21 cellular contexts compared by ENCODE assay signal in the genomic region with DNA sequence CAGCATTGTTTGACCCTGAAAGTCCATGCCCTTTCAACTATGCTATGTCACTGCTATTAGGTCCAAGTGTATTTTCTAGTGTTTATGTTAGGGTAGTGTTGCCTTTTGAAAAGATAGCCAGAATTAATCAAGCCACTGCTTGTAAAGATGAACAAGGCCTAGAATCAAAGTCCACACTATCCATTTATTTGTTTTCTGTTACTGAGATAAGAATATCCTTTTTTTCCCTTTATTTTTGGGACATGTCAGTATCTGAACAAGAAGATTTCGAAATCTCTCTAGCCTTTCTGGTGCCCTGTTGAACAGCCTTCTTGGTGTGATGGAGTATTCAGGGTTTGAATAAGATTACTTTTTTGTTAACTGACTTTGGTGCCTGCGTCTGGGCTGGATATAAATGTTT. TPM values are rescaled to one million over a fixed set of nuclear protein-coding genes. Genes with fewer than 3 reads are reported as not detected.
DNase-seq lines count a peak whose midpoint lies in the region; ATAC-seq and TF ChIP-seq lines count a peak whose summit lies in the region.
"Had no signal": no experiment of that assay in that cellular context is flagged by ENCODE, and none has a peak within 500 bp of the region (broad histone marks: within the 10 kb centered on the region; RNA-seq: fewer than 3 reads in every experiment).

No MANE protein-coding gene starts in this region.

- peaks cover 31% of the 10 kb centered on the region for H3K4me1 Mint-ChIP-seq in activated CD8-positive, alpha-beta T cell treated with anti-CD3 and anti-CD28 coated beads for 36 hours (ENCODE audit: low read depth)
- peaks cover 10% of the 10 kb centered on the region for H3K4me1 Mint-ChIP-seq in activated CD8-positive, alpha-beta T cell treated with anti-CD3 and anti-CD28 coated beads, Interleukin-2, amount 10 ng/mL, durations not matched to agents 7 days and 5 days (ENCODE audit: low read depth)
- H3K4me1 Mint-ChIP-seq in WTC11 (no peaks in the 10 kb centered on the region), endothelial cell (ENCODE audit: unreplicated experiment) (peaks cover 8% of the 10 kb centered on the region)
- peaks cover 17% of the 10 kb centered on the region for H3K4me1 Mint-ChIP-seq in activated T-helper 2 cell treated with anti-CD3 and anti-CD28 coated beads, Interferon-gamma antibody, Interleukin-2, Interleukin-4, amounts not matched to agents 10 μg/mL and 5 μg/mL and 100 μg/mL, durations not matched to agents 14 hours and 24 hours and 36 hours (ENCODE audit: low read depth)
- H3K4me1 Mint-ChIP-seq: H9 had no signal

- intact Hi-C loops in activated CD8-positive, alpha-beta T cell treated with anti-CD3 and anti-CD28 coated beads for 36 hours (cut with micrococcal nuclease), result no loop called here
- intact Hi-C loops in activated T-helper 2 cell treated with anti-CD3 and anti-CD28 coated beads, Interferon-gamma antibody, Interleukin-2, Interleukin-4, amounts not matched to agents 10 μg/mL and 5 μg/mL and 100 μg/mL, durations not matched to agents 14 hours and 24 hours and 36 hours (cut with micrococcal nuclease), result no loop called here

- H3K9me3 Mint-ChIP-seq in activated CD8-positive, alpha-beta T cell treated with anti-CD3 and anti-CD28 coated beads for 36 hours, result no peaks in the 10 kb centered on the region
- no peaks in the 10 kb centered on the region for H3K9me3 Mint-ChIP-seq in activated CD8-positive, alpha-beta T cell treated with anti-CD3 and anti-CD28 coated beads, Interleukin-2, amount 10 ng/mL, durations not matched to agents 7 days and 5 days (ENCODE audit: insufficient read depth)
- H3K9me3 Mint-ChIP-seq in WTC11 (no peaks in the 10 kb centered on the region), endothelial cell (ENCODE audit: unreplicated experiment) (no peaks in the 10 kb centered on the region)
- H3K9me3 Mint-ChIP-seq in activated T-helper 2 cell treated with anti-CD3 and anti-CD28 coated beads, Interferon-gamma antibody, Interleukin-2, Interleukin-4, amounts not matched to agents 10 μg/mL and 5 μg/mL and 100 μg/mL, durations not matched to agents 14 hours and 24 hours and 36 hours, result no peaks in the 10 kb centered on the region
- H3K9me3 Mint-ChIP-seq: H9 had no signal

- H3K36me3 ChIP-seq in subcutaneous abdominal adipose tissue (ENCODE audit: control insufficient read depth in 5 of 5, insufficient read depth in 5 of 5, low read length in 5 of 5), result peaks cover 60 to 86% (median 82%) of the 10 kb centered on the region in 5 donors

- H3K4me3 ChIP-seq in subcutaneous abdominal adipose tissue (ENCODE audit: low read depth in 1 of 5, low read length in 5 of 5), result no peak overlapping the region

- H3K27ac Mint-ChIP-seq in activated CD8-positive, alpha-beta T cell treated with anti-CD3 and anti-CD28 coated beads for 36 hours, result peak overlapping the region; percentile 59
- no peak overlapping the region for H3K27ac Mint-ChIP-seq in activated CD8-positive, alpha-beta T cell treated with anti-CD3 and anti-CD28 coated beads, Interleukin-2, amount 10 ng/mL, durations not matched to agents 7 days and 5 days
- H3K27ac Mint-ChIP-seq in WTC11, result peak overlapping the region; percentile 69; the same call in 1 of the 2 replicates
- H3K27ac Mint-ChIP-seq in endothelial cell (ENCODE audit: unreplicated experiment), result peak overlapping the region; percentile 14
- no peak overlapping the region for H3K27ac Mint-ChIP-seq in activated T-helper 2 cell treated with anti-CD3 and anti-CD28 coated beads, Interferon-gamma antibody, Interleukin-2, Interleukin-4, amounts not matched to agents 10 μg/mL and 5 μg/mL and 100 μg/mL, durations not matched to agents 14 hours and 24 hours and 36 hours

- no peaks in the 10 kb centered on the region for H3K27me3 Mint-ChIP-seq in activated CD8-positive, alpha-beta T cell treated with anti-CD3 and anti-CD28 coated beads for 36 hours
- H3K27me3 Mint-ChIP-seq in activated CD8-positive, alpha-beta T cell treated with anti-CD3 and anti-CD28 coated beads, Interleukin-2, amount 10 ng/mL, durations not matched to agents 7 days and 5 days (ENCODE audit: low read depth), result no peaks in the 10 kb centered on the region
- H3K27me3 Mint-ChIP-seq in WTC11 (ENCODE audit: low read depth), result no peaks in the 10 kb centered on the region
- peaks cover 8% of the 10 kb centered on the region for H3K27me3 Mint-ChIP-seq in endothelial cell (ENCODE audit: unreplicated experiment)
- H3K27me3 Mint-ChIP-seq in activated T-helper 2 cell treated with anti-CD3 and anti-CD28 coated beads, Interferon-gamma antibody, Interleukin-2, Interleukin-4, amounts not matched to agents 10 μg/mL and 5 μg/mL and 100 μg/mL, durations not matched to agents 14 hours and 24 hours and 36 hours (ENCODE audit: low read depth), result no peaks in the 10 kb centered on the region

- H3K27me3 ChIP-seq in subcutaneous abdominal adipose tissue (ENCODE audit: control insufficient read depth in 5 of 5, insufficient read depth in 4 of 5, low read length in 5 of 5), result no peaks in the 10 kb centered on the region

- peaks cover 60% of the 10 kb centered on the region for H3K36me3 Mint-ChIP-seq in activated CD8-positive, alpha-beta T cell treated with anti-CD3 and anti-CD28 coated beads for 36 hours (ENCODE audit: low read depth)
- peaks cover 78% of the 10 kb centered on the region for H3K36me3 Mint-ChIP-seq in activated CD8-positive, alpha-beta T cell treated with anti-CD3 and anti-CD28 coated beads, Interleukin-2, amount 10 ng/mL, durations not matched to agents 7 days and 5 days (ENCODE audit: low read depth)
- peaks cover 88% of the 10 kb centered on the region for H3K36me3 Mint-ChIP-seq in WTC11
- H3K36me3 Mint-ChIP-seq in endothelial cell (ENCODE audit: low read depth, unreplicated experiment), result peaks cover 56% of the 10 kb centered on the region
- peaks cover 85% of the 10 kb centered on the region for H3K36me3 Mint-ChIP-seq in activated T-helper 2 cell treated with anti-CD3 and anti-CD28 coated beads, Interferon-gamma antibody, Interleukin-2, Interleukin-4, amounts not matched to agents 10 μg/mL and 5 μg/mL and 100 μg/mL, durations not matched to agents 14 hours and 24 hours and 36 hours (ENCODE audit: low read depth)

- H3K9me3 ChIP-seq in subcutaneous abdominal adipose tissue (ENCODE audit: control insufficient read depth in 5 of 5, low read length in 5 of 5), result no peaks in the 10 kb centered on the region

- POLR2A ChIA-PET in activated CD8-positive, alpha-beta T cell treated with anti-CD3 and anti-CD28 coated beads for 36 hours (lab: Charles Lee), result no interaction called here
- POLR2A ChIA-PET in activated CD8-positive, alpha-beta T cell treated with anti-CD3 and anti-CD28 coated beads, Interleukin-2, amount 10 ng/mL, durations not matched to agents 7 days and 5 days (lab: Charles Lee), result no interaction called here
- POLR2A ChIA-PET in WTC11 (lab: Charles Lee), result no interaction called here

- no peak for TF ChIP-seq CTCF in activated CD8-positive, alpha-beta T cell treated with anti-CD3 and anti-CD28 coated beads for 36 hours (IDR thresholded peaks at IDR 0.05)
- no peak for TF ChIP-seq CTCF in WTC11 (IDR thresholded peaks at IDR 0.05)
- no peak for TF ChIP-seq CTCF in endothelial cell (IDR thresholded peaks at IDR 0.05; ENCODE audit: unreplicated experiment)
- no peak for TF ChIP-seq CTCF in GM20000 (IDR thresholded peaks at IDR 0.05; ENCODE audit: extremely low read depth, missing control alignments)

- no peak for DNase-seq in activated CD8-positive, alpha-beta T cell treated with anti-CD3 and anti-CD28 coated beads for 36 hours
- no peak for DNase-seq in activated CD8-positive, alpha-beta T cell treated with anti-CD3 and anti-CD28 coated beads, Interleukin-2, amount 10 ng/mL, durations not matched to agents 7 days and 5 days
- no peak for DNase-seq in WTC11 (ENCODE audit: low spot score)
- no peak for DNase-seq in endothelial cell (ENCODE audit: low spot score)
- no peak for DNase-seq in putamen (ENCODE audit: low spot score)
- no peak for DNase-seq in activated T-helper 2 cell treated with anti-CD3 and anti-CD28 coated beads, Interferon-gamma antibody, Interleukin-2, Interleukin-4, amounts not matched to agents 10 μg/mL and 5 μg/mL and 100 μg/mL, durations not matched to agents 14 hours and 24 hours and 36 hours (ENCODE audit: low spot score)
- no peak for DNase-seq in GM20000 (ENCODE audit: low spot score)
- DNase-seq: 8988T, DMS153, GDM1, H9, Kasumi-1, MM.1S, NCI-H1092, NCI-H2081 treated with DMSO at 0.1 percent for 48 hours had no signal

- H3K9ac ChIP-seq in subcutaneous abdominal adipose tissue (ENCODE audit: low read length in 5 of 5), result peak overlapping the region in 1 of 5 donors; percentile 21

- CTCF ChIA-PET in activated CD8-positive, alpha-beta T cell treated with anti-CD3 and anti-CD28 coated beads for 36 hours (lab: Charles Lee), result no interaction called here
- CTCF ChIA-PET in activated CD8-positive, alpha-beta T cell treated with anti-CD3 and anti-CD28 coated beads, Interleukin-2, amount 10 ng/mL, durations not matched to agents 7 days and 5 days (lab: Charles Lee), result interaction anchor here (1.0 kb wide), 1 partner anchor 34 kb away, joined by 3 read pairs; no protein-coding TSS in a partner anchor
- CTCF ChIA-PET in WTC11 (lab: Charles Lee), result interaction anchor here (0.9 kb wide), 1 partner anchor 38 kb away, joined by 3 read pairs; no protein-coding TSS in a partner anchor

- ATAC-seq in activated CD8-positive, alpha-beta T cell treated with anti-CD3 and anti-CD28 coated beads for 36 hours, result no peak
- ATAC-seq in activated CD8-positive, alpha-beta T cell treated with anti-CD3 and anti-CD28 coated beads, Interleukin-2, amount 10 ng/mL, durations not matched to agents 7 days and 5 days, result no peak
- ATAC-seq in WTC11, result no peak
- ATAC-seq: Right ventricle myocardium inferior had no signal

- H3K4me3 Mint-ChIP-seq in activated CD8-positive, alpha-beta T cell treated with anti-CD3 and anti-CD28 coated beads for 36 hours, result no peak overlapping the region
- no peak overlapping the region for H3K4me3 Mint-ChIP-seq in activated CD8-positive, alpha-beta T cell treated with anti-CD3 and anti-CD28 coated beads, Interleukin-2, amount 10 ng/mL, durations not matched to agents 7 days and 5 days
- H3K4me3 Mint-ChIP-seq in WTC11 (no peak overlapping the region), endothelial cell (ENCODE audit: unreplicated experiment) (no peak overlapping the region)
- no peak overlapping the region for H3K4me3 Mint-ChIP-seq in activated T-helper 2 cell treated with anti-CD3 and anti-CD28 coated beads, Interferon-gamma antibody, Interleukin-2, Interleukin-4, amounts not matched to agents 10 μg/mL and 5 μg/mL and 100 μg/mL, durations not matched to agents 14 hours and 24 hours and 36 hours (ENCODE audit: low read depth)
- H3K4me3 Mint-ChIP-seq: H9 had no signal

- peak overlapping the region; percentile 11 for H3K27ac ChIP-seq in subcutaneous abdominal adipose tissue (ENCODE audit: low read depth, low read length)
- H3K27ac ChIP-seq: HL-60 had no signal

- peaks cover 0 to 10% (median 3%) of the 10 kb centered on the region in 5 donors for H3K4me1 ChIP-seq in subcutaneous abdominal adipose tissue (ENCODE audit: control insufficient read depth in 5 of 5, insufficient read depth in 5 of 5, low read length in 5 of 5)

RNA-seq across cellular contexts. Expression of a gene that starts 16.7 kb away (rescaled TPM):
- 100 to 1,000 TPM; 183 to 195 TPM for total RNA-seq in activated CD8-positive, alpha-beta T cell treated with anti-CD3 and anti-CD28 coated beads for 36 hours
- 100 to 1,000 TPM; 176 to 179 TPM for total RNA-seq in activated CD8-positive, alpha-beta T cell treated with anti-CD3 and anti-CD28 coated beads, Interleukin-2, amount 10 ng/mL, durations not matched to agents 7 days and 5 days
- total RNA-seq in WTC11 (2021) (201 to 205 TPM (median 203 TPM) in 3 replicates), endothelial cell (ENCODE audit: unreplicated experiment) (243 TPM)
- total RNA-seq in activated T-helper 2 cell treated with anti-CD3 and anti-CD28 coated beads, Interferon-gamma antibody, Interleukin-2, Interleukin-4, amounts not matched to agents 10 μg/mL and 5 μg/mL and 100 μg/mL, durations not matched to agents 14 hours and 24 hours and 36 hours, result 259 and 263 TPM in 2 replicates

RNA-seq across cellular contexts. Expression of a gene that starts 31.3 kb away (rescaled TPM):
- total RNA-seq in activated CD8-positive, alpha-beta T cell treated with anti-CD3 and anti-CD28 coated beads for 36 hours, result not detected
- total RNA-seq in activated CD8-positive, alpha-beta T cell treated with anti-CD3 and anti-CD28 coated beads, Interleukin-2, amount 10 ng/mL, durations not matched to agents 7 days and 5 days, result not detected
- not detected in 3 replicates for total RNA-seq in WTC11 (2021)
- not detected for total RNA-seq in endothelial cell (ENCODE audit: unreplicated experiment)
- total RNA-seq in activated T-helper 2 cell treated with anti-CD3 and anti-CD28 coated beads, Interferon-gamma antibody, Interleukin-2, Interleukin-4, amounts not matched to agents 10 μg/mL and 5 μg/mL and 100 μg/mL, durations not matched to agents 14 hours and 24 hours and 36 hours, result not detected in 2 replicates
- total RNA-seq: Daoy, H9, HT1080, NCI-H460, Right ventricle myocardium inferior had no signal

RNA-seq across cellular contexts. Expression of a gene that starts 35.0 kb away (rescaled TPM):
- 100 to 1,000 TPM; 163 to 170 TPM for total RNA-seq in activated CD8-positive, alpha-beta T cell treated with anti-CD3 and anti-CD28 coated beads for 36 hours
- total RNA-seq in activated CD8-positive, alpha-beta T cell treated with anti-CD3 and anti-CD28 coated beads, Interleukin-2, amount 10 ng/mL, durations not matched to agents 7 days and 5 days, result 100 to 1,000 TPM; 110 to 119 TPM
- total RNA-seq in WTC11 (2021), result 63.4 to 69.2 TPM (median 65.8 TPM) in 3 replicates
- total RNA-seq in endothelial cell (ENCODE audit: unreplicated experiment), result 57.1 TPM
- 112 and 113 TPM in 2 replicates for total RNA-seq in activated T-helper 2 cell treated with anti-CD3 and anti-CD28 coated beads, Interferon-gamma antibody, Interleukin-2, Interleukin-4, amounts not matched to agents 10 μg/mL and 5 μg/mL and 100 μg/mL, durations not matched to agents 14 hours and 24 hours and 36 hours

RNA-seq across cellular contexts. Expression of a gene that starts 45.5 kb away (rescaled TPM):
- total RNA-seq in activated CD8-positive, alpha-beta T cell treated with anti-CD3 and anti-CD28 coated beads for 36 hours, result 100 to 1,000 TPM; 591 to 597 TPM
- total RNA-seq in activated CD8-positive, alpha-beta T cell treated with anti-CD3 and anti-CD28 coated beads, Interleukin-2, amount 10 ng/mL, durations not matched to agents 7 days and 5 days, result 100 to 1,000 TPM; 856 to 880 TPM
- total RNA-seq in WTC11 (2021) (496 to 614 TPM (median 504 TPM) in 3 replicates), endothelial cell (ENCODE audit: unreplicated experiment) (689 TPM)
- 696 and 759 TPM in 2 replicates for total RNA-seq in activated T-helper 2 cell treated with anti-CD3 and anti-CD28 coated beads, Interferon-gamma antibody, Interleukin-2, Interleukin-4, amounts not matched to agents 10 μg/mL and 5 μg/mL and 100 μg/mL, durations not matched to agents 14 hours and 24 hours and 36 hours

Comparison
In these comparisons a context has a peak if more than half of its experiments do, and no peak if none do; other contexts are left out.
1. H3K27ac Mint-ChIP-seq: peak in activated CD8-positive, alpha-beta T cell treated with anti-CD3 and anti-CD28 coated beads for 36 hours (single experiment), WTC11 (single experiment) and endothelial cell (single experiment); none in activated CD8-positive, alpha-beta T cell treated with anti-CD3 and anti-CD28 coated beads, Interleukin-2, amount 10 ng/mL, durations not matched to agents 7 days and 5 days (single experiment) and activated T-helper 2 cell treated with anti-CD3 and anti-CD28 coated beads, Interferon-gamma antibody, Interleukin-2, Interleukin-4, amounts not matched to agents 10 μg/mL and 5 μg/mL and 100 μg/mL, durations not matched to agents 14 hours and 24 hours and 36 hours (single experiment).